In the genomic region with DNA sequence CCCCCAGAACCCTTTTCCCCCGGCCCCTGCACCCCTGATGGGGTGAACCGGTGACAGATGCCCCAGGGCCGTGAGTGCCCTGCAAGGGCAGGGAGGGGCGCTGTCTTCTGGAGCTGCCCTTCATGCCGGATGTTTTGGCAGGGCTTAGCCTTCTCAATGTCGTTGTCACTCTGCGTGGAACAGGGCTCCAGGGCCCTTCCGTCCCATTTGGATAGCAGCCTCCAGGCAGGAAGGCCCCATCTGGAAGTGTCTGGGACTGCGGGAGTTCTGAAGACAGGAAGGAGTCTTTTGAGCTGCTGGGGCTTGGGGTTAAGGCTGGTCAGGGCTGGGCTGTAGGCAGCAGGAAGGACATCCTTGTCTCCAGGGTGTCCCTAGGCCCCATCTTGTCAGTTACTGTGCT, we compare ENCODE assay signal across 9 cellular contexts. TPM values are rescaled to one million over a fixed set of nuclear protein-coding genes. Genes with fewer than 3 reads are reported as not detected.
DNase-seq lines count a peak whose midpoint lies in the region; FAIRE-seq and TF ChIP-seq lines count a peak whose summit lies in the region.
"Had no signal": no experiment of that assay in that cellular context is flagged by ENCODE, and none has a peak within 500 bp of the region (broad histone marks: within the 10 kb centered on the region; RNA-seq: fewer than 3 reads in every experiment).

No MANE protein-coding gene starts in this region.

- no peak overlapping the region for H4K91ac ChIP-seq in H1 (replicated peaks; ENCODE audit: insufficient read length, low read length)

- TF ChIP-seq POLR2A in H1 (IDR thresholded peaks at IDR 0.05; ENCODE audit: control extremely low read depth in 1 of 2, low read depth in 2 of 2, low read length in 2 of 2) (no peak), GM12892 (IDR thresholded peaks at IDR 0.05; ENCODE audit: low read depth, low read length) (no peak)

- H3K4me2 ChIP-seq in OCI-LY3 (ENCODE audit: low read length) (peak overlapping the region; percentile 33; the same call in 1 of the 2 replicates), H1 (ENCODE audit: insufficient read depth in 1 of 2, low read depth in 2 of 2, low read length in 2 of 2) (0 out of 4 replicates have a peak overlapping the region, but pooled peaks of 1 of the 2 experiments have one; percentile 29)

- H3K4me3 ChIP-seq in ACC112 (ENCODE audit: low read depth, low read length), result peak overlapping the region; percentile 41; the same call in 1 of the 2 replicates
- no peak overlapping the region for H3K4me3 ChIP-seq in OCI-LY3 (ENCODE audit: low read length)
- H3K4me3 ChIP-seq in H1 (ENCODE audit: extremely low read depth in 1 of 4, insufficient read depth in 2 of 4, low read depth in 3 of 4, low read length in 4 of 4), result no peak overlapping the region
- no peak overlapping the region for H3K4me3 ChIP-seq in mucosa of stomach (ENCODE audit: low read length)

- no peak overlapping the region for H4K8ac ChIP-seq in H1 (ENCODE audit: extremely low read depth, insufficient read depth, low read length)

- H2AK5ac ChIP-seq in H1 (ENCODE audit: low read depth, low read length), result no peak overlapping the region

- DNase-seq in H1 (ENCODE audit: low read depth in 1 of 2, low spot score in 2 of 2), result no peak
- no peak for DNase-seq in midbrain (lab: John Stamatoyannopoulos, UW)
- DNase-seq in GM19238 (ENCODE audit: insufficient read length, low spot score), result no peak
- DNase-seq in GM12892 (ENCODE audit: insufficient read length), result no peak
- DNase-seq in activated naive CD4-positive, alpha-beta T cell treated with Interleukin-2 at 50 U/mL for 16 hours, result no peak
- DNase-seq: activated T-cell treated with anti-CD3 and anti-CD28 coated beads, Interleukin-2, amount 50 U/mL, for 4 hours had no signal

- H3K79me2 ChIP-seq in ACC112 (ENCODE audit: control insufficient read depth, insufficient read depth, low read length, unreplicated experiment), result peaks cover 64% of the 10 kb centered on the region
- H3K79me2 ChIP-seq in OCI-LY3 (ENCODE audit: low read length), result peaks cover 4% of the 10 kb centered on the region
- H3K79me2 ChIP-seq in H1 (ENCODE audit: control insufficient read depth in 1 of 2, insufficient read depth in 2 of 2, low read length in 2 of 2), result no peaks in the 10 kb centered on the region

- no peak overlapping the region for H4K5ac ChIP-seq in H1 (ENCODE audit: insufficient read length, low read depth, low read length)

- H3K27me3 ChIP-seq in ACC112 (ENCODE audit: insufficient read depth, low read length) (no peaks in the 10 kb centered on the region), OCI-LY3 (ENCODE audit: low read depth, low read length) (no peaks in the 10 kb centered on the region), H1 (replicated peaks in 1 of 4; ENCODE audit: control insufficient read depth in 3 of 4, extremely low read depth in 1 of 4, insufficient read depth in 3 of 4, low read length in 3 of 4) (0 out of 7 replicates have a peak, but pooled peaks cover 0 to 2% (median 0%) of the 10 kb centered on the region in 4 experiments), mucosa of stomach (ENCODE audit: control insufficient read depth, insufficient read depth, low read length) (no peaks in the 10 kb centered on the region)

- H2AFZ ChIP-seq in ACC112 (ENCODE audit: low read length, unreplicated experiment) (no peak overlapping the region), OCI-LY3 (ENCODE audit: low read depth, low read length) (no peak overlapping the region), H1 (ENCODE audit: low read length) (no peak overlapping the region)

- no peak for TF ChIP-seq CTCF in OCI-LY3 (IDR thresholded peaks at IDR 0.05; ENCODE audit: low read depth, low read length)
- peak in 2 of 3 experiments; percentile 24 to 29; a peak in 2 of 4 replicates for TF ChIP-seq CTCF in H1 (IDR thresholded peaks at IDR 0.05; ENCODE audit: control extremely low read depth in 1 of 3, insufficient read depth in 1 of 3, low read depth in 1 of 3, low read length in 3 of 3)

- no peak overlapping the region for H2BK5ac ChIP-seq in H1 (ENCODE audit: low read depth, low read length)

- peaks cover 5% of the 10 kb centered on the region; the same call in 1 of the 2 replicates for H4K20me1 ChIP-seq in OCI-LY3 (ENCODE audit: insufficient read depth, low read length)
- peaks cover 0 to 3% of the 10 kb centered on the region in 2 experiments for H4K20me1 ChIP-seq in H1 (replicated peaks in 1 of 2; ENCODE audit: control insufficient read depth in 1 of 2, insufficient read depth in 2 of 2, low read length in 2 of 2)

- H2BK120ac ChIP-seq in H1 (replicated peaks; ENCODE audit: low read depth, low read length), result no peak overlapping the region

- H3K14ac ChIP-seq in H1 (ENCODE audit: insufficient read length), result no peak overlapping the region

- 0 out of 2 replicates have a peak overlapping the region, but pooled peaks have one; percentile 1 for H2BK12ac ChIP-seq in H1 (ENCODE audit: low read depth, low read length)

- H2BK15ac ChIP-seq in H1 (ENCODE audit: low read length), result no peak overlapping the region

- H3K4me1 ChIP-seq in ACC112 (ENCODE audit: control insufficient read depth, insufficient read depth, low read length, unreplicated experiment) (peaks cover 46% of the 10 kb centered on the region), OCI-LY3 (ENCODE audit: low read length) (peaks cover 23% of the 10 kb centered on the region), H1 (replicated peaks in 1 of 4; ENCODE audit: control insufficient read depth in 3 of 4, insufficient read depth in 4 of 4, low read length in 3 of 4) (peaks cover 0 to 14% (median 5%) of the 10 kb centered on the region in 4 experiments; a peak in 5 of 7 replicates), mucosa of stomach (ENCODE audit: control insufficient read depth, insufficient read depth, low read length) (peaks cover 25% of the 10 kb centered on the region)

- no peaks in the 10 kb centered on the region; the same call in 1 of the 2 replicates for H3K79me1 ChIP-seq in H1 (ENCODE audit: low read depth, low read length)

- no peak overlapping the region for H3K18ac ChIP-seq in H1 (ENCODE audit: extremely low read depth, low read length)

- H3K36me3 ChIP-seq in ACC112 (ENCODE audit: insufficient read depth, low read length) (peaks cover 7% of the 10 kb centered on the region; the same call in 1 of the 2 replicates), OCI-LY3 (replicated peaks; ENCODE audit: low read depth, low read length) (peaks cover 23% of the 10 kb centered on the region), H1 (ENCODE audit: control insufficient read depth in 2 of 4, insufficient read depth in 4 of 4, low read length in 3 of 4) (no peaks in the 10 kb centered on the region; a peak in 1 of 8 replicates), mucosa of stomach (ENCODE audit: control insufficient read depth, insufficient read depth, low read length) (no peaks in the 10 kb centered on the region)

- H3K9me3 ChIP-seq in OCI-LY3 (ENCODE audit: insufficient read depth, low read length) (no peaks in the 10 kb centered on the region), H1 (ENCODE audit: insufficient read depth in 2 of 2, low read depth in 1 of 2, low read length in 1 of 2) (no peaks in the 10 kb centered on the region), mucosa of stomach (ENCODE audit: control insufficient read depth, low read length) (no peaks in the 10 kb centered on the region)

- TF ChIP-seq EP300 in H1 (IDR thresholded peaks at IDR 0.05; ENCODE audit: borderline replicate concordance in 1 of 2, low read depth in 2 of 2, low read length in 2 of 2), result no peak

- CTCF ChIA-PET in H1 (lab: Charles Lee; ENCODE audit: partially characterized antibody), result interaction anchor here (0.5 to 5.8 kb wide), 19 partner anchors 10 to 150 kb away, joined by 3 to 57 read pairs (median 4); no protein-coding TSS in a partner anchor

- no peak overlapping the region for H3K56ac ChIP-seq in H1 (replicated peaks; ENCODE audit: insufficient read length, low read depth, low read length)

- H3K4ac ChIP-seq in H1 (replicated peaks; ENCODE audit: insufficient read length, low read depth, low read length), result no peak overlapping the region

- no peak for TF ChIP-seq RAD21 in H1 (IDR thresholded peaks at IDR 0.05 in 1 of 2, conservative IDR thresholded peaks at IDR 0.05 in 1 of 2; ENCODE audit: low read depth in 2 of 2, low read length in 2 of 2)

- POLR2A ChIA-PET in H1 (lab: Charles Lee; ENCODE audit: partially characterized antibody), result interaction anchor here (0.8 to 17.0 kb wide), 8 partner anchors 11 to 112 kb away, joined by 3 to 202 read pairs (median 4); a partner anchor contains a TSS

- H3K23ac ChIP-seq in H1 (ENCODE audit: insufficient read length), result no peak overlapping the region

- H2BK20ac ChIP-seq in H1 (ENCODE audit: low read length), result no peak overlapping the region

- H3K27ac ChIP-seq in ACC112 (ENCODE audit: low read depth, low read length), result peak overlapping the region; percentile 21; the same call in 1 of the 2 replicates
- H3K27ac ChIP-seq in OCI-LY3 (ENCODE audit: low read length), result no peak overlapping the region
- H3K27ac ChIP-seq in H1 (ENCODE audit: low read depth, low read length), result no peak overlapping the region

- WGBS in H1 (ENCODE audit: extremely low coverage in 1 of 2, insufficient coverage in 1 of 2, insufficient read length in 1 of 2, insufficient replicate concordance in 2 of 2, low coverage in 1 of 2, low lambda C conversion rate in 2 of 2, missing lambda C conversion rate in 1 of 2), 2 experiments, result 80% methylated on average over 9 of the region's 9 CpGs; no CpG with 5 or more reads in 1 of the 2 experiments

- peaks cover 5% of the 10 kb centered on the region; the same call in 1 of the 2 replicates for H3K23me2 ChIP-seq in H1 (ENCODE audit: low read depth, low read length)

- H3K9ac ChIP-seq in OCI-LY3 (ENCODE audit: low read length) (no peak overlapping the region), H1 (replicated peaks in 1 of 4; ENCODE audit: extremely low read depth in 1 of 4, low read depth in 3 of 4, low read length in 3 of 4) (no peak overlapping the region), mucosa of stomach (ENCODE audit: low read length) (peak overlapping the region; percentile 22)

- FAIRE-seq in H1 (lab: Jason Lieb, UNC) (no peak), GM12892 (lab: Jason Lieb, UNC) (no peak)

RNA-seq across cellular contexts. Expression of a gene that starts 4.6 kb away (rescaled TPM):
- total RNA-seq in H1 (2021; fragmentation: NEBNext Ultra II Directional; extraction: Animal tissue kit (Norgen Biotek cat#: 25700)), result 16.7 and 19.2 TPM in 2 replicates
- polyA plus RNA-seq in H1 (2011; rRNA removed), result 15.0 and 23.4 TPM in 2 replicates
- polyA plus RNA-seq in H1 (2011; cell fraction: cytosol; rRNA removed), result 14.8 TPM
- polyA plus RNA-seq in H1 (2011; cell fraction: nucleus; rRNA removed), result 26.9 TPM
- polyA plus RNA-seq in H1 (2012, experiment 1 of 2), result 8.5 to 12.7 TPM (median 10.9 TPM) in 4 replicates
- 10.7 TPM for polyA plus RNA-seq in H1 (2012, experiment 2 of 2)
- polyA plus RNA-seq in H1 (2013, experiment 1 of 2), result 8.6 TPM
- 7.7 TPM for polyA plus RNA-seq in H1 (2013, experiment 2 of 2)
- 9.5 and 15.1 TPM in 2 replicates for polyA minus RNA-seq in H1 (2011; rRNA and poly(A)+ RNA removed)
- polyA minus RNA-seq in H1 (2011; cell fraction: cytosol; rRNA and poly(A)+ RNA removed), result 12.3 TPM
- polyA minus RNA-seq in H1 (2011; cell fraction: nucleus; rRNA and poly(A)+ RNA removed), result 14.0 TPM
- polyA plus RNA-seq in GM12892 (2012; ENCODE audit: missing spikeins), result 11.2 TPM

RNA-seq across cellular contexts. Expression of a gene that starts 8.6 kb away (rescaled TPM):
- 0.54 and 0.61 TPM in 2 replicates for total RNA-seq in H1 (2021; fragmentation: NEBNext Ultra II Directional; extraction: Animal tissue kit (Norgen Biotek cat#: 25700))
- 0.59 and 0.97 TPM in 2 replicates for polyA plus RNA-seq in H1 (2011; rRNA removed)
- 0.76 TPM for polyA plus RNA-seq in H1 (2011; cell fraction: cytosol; rRNA removed)
- polyA plus RNA-seq in H1 (2011; cell fraction: nucleus; rRNA removed), result 3.3 TPM
- polyA plus RNA-seq in H1 (2012, experiment 1 of 2), result 0.67 to 1.3 TPM (median 1.0 TPM) in 4 replicates
- 0.37 TPM for polyA plus RNA-seq in H1 (2012, experiment 2 of 2)
- polyA plus RNA-seq in H1 (2013, experiment 1 of 2), result 0.95 TPM
- 1.1 TPM for polyA plus RNA-seq in H1 (2013, experiment 2 of 2)
- polyA minus RNA-seq in H1 (2011; rRNA and poly(A)+ RNA removed), result 0.20 and 0.28 TPM in 2 replicates
- polyA minus RNA-seq in H1 (2011; cell fraction: cytosol; rRNA and poly(A)+ RNA removed), result not detected
- polyA minus RNA-seq in H1 (2011; cell fraction: nucleus; rRNA and poly(A)+ RNA removed), result 0.30 TPM
- 17.9 TPM for polyA plus RNA-seq in GM12892 (2012; ENCODE audit: missing spikeins)

RNA-seq across cellular contexts. Expression of a gene that starts 31.6 kb away (rescaled TPM):
- 10.4 and 10.7 TPM in 2 replicates for total RNA-seq in H1 (2021; fragmentation: NEBNext Ultra II Directional; extraction: Animal tissue kit (Norgen Biotek cat#: 25700))
- polyA plus RNA-seq in H1 (2011; rRNA removed), result 1.6 and 2.4 TPM in 2 replicates
- 5.7 TPM for polyA plus RNA-seq in H1 (2011; cell fraction: cytosol; rRNA removed)
- polyA plus RNA-seq in H1 (2011; cell fraction: nucleus; rRNA removed), result 5.7 TPM
- polyA plus RNA-seq in H1 (2012, experiment 1 of 2), result 16.2 to 22.8 TPM (median 18.4 TPM) in 4 replicates
- polyA plus RNA-seq in H1 (2012, experiment 2 of 2), result 1.4 TPM
- 3.0 TPM for polyA plus RNA-seq in H1 (2013, experiment 1 of 2)
- polyA plus RNA-seq in H1 (2013, experiment 2 of 2), result 2.6 TPM
- 11.4 and 18.7 TPM in 2 replicates for polyA minus RNA-seq in H1 (2011; rRNA and poly(A)+ RNA removed)
- 5.7 TPM for polyA minus RNA-seq in H1 (2011; cell fraction: cytosol; rRNA and poly(A)+ RNA removed)
- polyA minus RNA-seq in H1 (2011; cell fraction: nucleus; rRNA and poly(A)+ RNA removed), result 23.0 TPM
- 678 TPM for polyA plus RNA-seq in GM12892 (2012; ENCODE audit: missing spikeins)

RNA-seq across cellular contexts. Expression of a gene that starts 36.5 kb away (rescaled TPM):
- total RNA-seq in H1 (2021; fragmentation: NEBNext Ultra II Directional; extraction: Animal tissue kit (Norgen Biotek cat#: 25700)), result 0.88 and 1.3 TPM in 2 replicates
- polyA plus RNA-seq in H1 (2011; rRNA removed), result 1.1 TPM in 2 replicates
- 1.3 TPM for polyA plus RNA-seq in H1 (2011; cell fraction: cytosol; rRNA removed)
- 1.4 TPM for polyA plus RNA-seq in H1 (2011; cell fraction: nucleus; rRNA removed)
- 0.97 to 1.5 TPM (median 1.1 TPM) in 4 replicates for polyA plus RNA-seq in H1 (2012, experiment 1 of 2)
- 1.4 TPM for polyA plus RNA-seq in H1 (2012, experiment 2 of 2)
- polyA plus RNA-seq in H1 (2013, experiment 1 of 2), result 1.1 TPM
- 1.2 TPM for polyA plus RNA-seq in H1 (2013, experiment 2 of 2)
- polyA minus RNA-seq in H1 (2011; rRNA and poly(A)+ RNA removed), result 0.61 and 0.88 TPM in 2 replicates
- 1.2 TPM for polyA minus RNA-seq in H1 (2011; cell fraction: cytosol; rRNA and poly(A)+ RNA removed)
- 2.3 TPM for polyA minus RNA-seq in H1 (2011; cell fraction: nucleus; rRNA and poly(A)+ RNA removed)
- 0.40 TPM for polyA plus RNA-seq in GM12892 (2012; ENCODE audit: missing spikeins)

RNA-seq across cellular contexts. Expression of a gene that starts 57.4 kb away (rescaled TPM):
- 67.2 and 79.2 TPM in 2 replicates for total RNA-seq in H1 (2021; fragmentation: NEBNext Ultra II Directional; extraction: Animal tissue kit (Norgen Biotek cat#: 25700))
- polyA plus RNA-seq in H1 (2011; rRNA removed), result 53.6 and 88.1 TPM in 2 replicates
- polyA plus RNA-seq in H1 (2011; cell fraction: cytosol; rRNA removed), result 54.2 TPM
- 92.9 TPM for polyA plus RNA-seq in H1 (2011; cell fraction: nucleus; rRNA removed)
- 54.9 to 59.5 TPM (median 58.3 TPM) in 4 replicates for polyA plus RNA-seq in H1 (2012, experiment 1 of 2)
- 59.4 TPM for polyA plus RNA-seq in H1 (2012, experiment 2 of 2)
- polyA plus RNA-seq in H1 (2013, experiment 1 of 2), result 59.5 TPM
- polyA plus RNA-seq in H1 (2013, experiment 2 of 2), result 55.5 TPM
- polyA minus RNA-seq in H1 (2011; rRNA and poly(A)+ RNA removed), result 39.9 and 69.2 TPM in 2 replicates
- 31.1 TPM for polyA minus RNA-seq in H1 (2011; cell fraction: cytosol; rRNA and poly(A)+ RNA removed)
- 38.0 TPM for polyA minus RNA-seq in H1 (2011; cell fraction: nucleus; rRNA and poly(A)+ RNA removed)
- 30.6 TPM for polyA plus RNA-seq in GM12892 (2012; ENCODE audit: missing spikeins)
